Comparison of ENCODE assay signal across 8 cellular contexts in the genomic region with DNA sequence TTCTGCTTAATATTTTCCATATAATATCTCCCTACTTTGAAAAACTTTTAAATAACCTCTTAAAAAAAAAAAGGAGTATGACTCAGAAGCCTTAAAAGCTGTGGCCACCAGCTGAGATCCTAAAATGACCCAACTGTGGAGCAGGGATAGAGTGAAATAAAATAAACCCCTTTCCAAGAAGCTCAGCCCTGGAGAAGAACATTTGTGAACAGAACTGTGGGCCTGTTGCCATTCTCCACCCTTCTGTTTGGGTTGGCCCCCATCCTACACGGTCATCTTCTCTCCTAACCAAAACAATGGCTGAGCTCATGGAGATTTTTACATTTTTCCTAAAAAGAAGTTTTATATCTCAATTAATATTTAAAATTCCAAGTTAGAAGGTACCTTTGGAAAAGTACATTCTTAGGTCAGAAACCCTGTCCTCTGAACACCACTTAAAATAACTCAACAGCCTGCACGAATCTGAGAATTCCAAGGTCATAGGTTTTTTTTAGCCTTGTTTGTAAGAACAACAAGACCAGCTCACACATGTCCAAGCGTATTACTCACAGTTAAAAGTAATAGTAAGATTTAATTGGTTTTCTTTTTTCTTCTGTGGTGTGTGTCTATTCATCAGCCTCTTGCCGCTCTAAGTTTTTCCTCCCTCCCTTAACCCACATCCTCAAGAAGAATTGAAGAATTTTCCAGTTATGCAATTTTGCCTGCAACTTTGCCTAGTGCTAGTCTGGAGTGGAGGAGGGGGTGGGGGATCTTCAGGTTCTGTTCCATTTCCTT.
DNase-seq lines count a peak whose midpoint lies in the region; ATAC-seq and TF ChIP-seq lines count a peak whose summit lies in the region.

No MANE protein-coding gene starts in this region.

- H3K4me1 ChIP-seq in OCI-LY3 (ENCODE audit: low read length) = peaks cover 12% of the 10 kb centered on the region
- H3K4me1 ChIP-seq in esophagus muscularis mucosa = peaks cover 42 to 85% (median 74%) of the 10 kb centered on the region in 4 donors
- peaks cover 38% of the 10 kb centered on the region for H3K4me1 ChIP-seq in muscle layer of colon (ENCODE audit: insufficient read depth, low read length)

- peak overlapping the region; percentile 73 for H3K4me2 ChIP-seq in OCI-LY3 (ENCODE audit: low read length)

- no peak overlapping the region for H2AFZ ChIP-seq in OCI-LY3 (ENCODE audit: low read depth, low read length)

- H3K36me3 ChIP-seq in OCI-LY3 (replicated peaks; ENCODE audit: low read depth, low read length) (no peaks in the 10 kb centered on the region), esophagus muscularis mucosa (no peaks in the 10 kb centered on the region), muscle layer of colon (ENCODE audit: insufficient read depth, low read length) (no peaks in the 10 kb centered on the region)

- H3K27ac ChIP-seq in OCI-LY3 (ENCODE audit: low read length) (peak overlapping the region; percentile 33; the same call in 1 of the 2 replicates), esophagus muscularis mucosa (replicated peaks in 1 of 4) (peak overlapping the region; percentile 92 to 96 (median 95)), muscle layer of colon (ENCODE audit: low read depth, low read length) (peak overlapping the region; percentile 90)

- no peak for ATAC-seq in GM18519 (IDR thresholded peaks at IDR 0.05; ENCODE audit: low FRiP score, unreplicated experiment)

- H3K27me3 ChIP-seq in OCI-LY3 (ENCODE audit: low read depth, low read length) (no peaks in the 10 kb centered on the region), esophagus muscularis mucosa (no peaks in the 10 kb centered on the region), muscle layer of colon (ENCODE audit: control insufficient read depth in 1 of 2, insufficient read depth in 2 of 2, low read length in 2 of 2) (no peaks in the 10 kb centered on the region)

- TF ChIP-seq EP300 in esophagus muscularis mucosa (IDR thresholded peaks at IDR 0.05) = peak; percentile 73

- intact Hi-C loops in esophagus muscularis mucosa (cut with DNase I) = no loop called here

- WGBS in esophagus muscularis mucosa = 17% methylated on average over 4 of the region's 4 CpGs

- peak overlapping the region; percentile 45; the same call in 1 of the 2 replicates for H3K4me3 ChIP-seq in OCI-LY3 (ENCODE audit: low read length)
- peak overlapping the region in 2 of 4 donors; percentile 8 to 27 for H3K4me3 ChIP-seq in esophagus muscularis mucosa
- H3K4me3 ChIP-seq in muscle layer of colon (ENCODE audit: low read depth in 1 of 2, low read length in 2 of 2) = peak overlapping the region in 1 of 2 donors; percentile 3

- H3K9me3 ChIP-seq in OCI-LY3 (ENCODE audit: insufficient read depth, low read length) (no peaks in the 10 kb centered on the region), esophagus muscularis mucosa (no peaks in the 10 kb centered on the region), muscle layer of colon (ENCODE audit: low read length) (no peaks in the 10 kb centered on the region)

- DNase-seq in A172 (ENCODE audit: low spot score) (peak; percentile 83), esophagus muscularis mucosa (ENCODE audit: extremely low spot score) (peak; percentile 95), GM10266 (ENCODE audit: extremely low spot score) (no peak), NCI-H1694 (lab: John Stamatoyannopoulos, UW) (no peak), DMS53 treated with DMSO at 0.1 percent for 48 hours (lab: John Stamatoyannopoulos, UW; ENCODE audit: unreplicated experiment) (no peak)

- TF ChIP-seq CTCF in OCI-LY3 (IDR thresholded peaks at IDR 0.05; ENCODE audit: low read depth, low read length) (no peak), esophagus muscularis mucosa (IDR thresholded peaks at IDR 0.05) (no peak), GM10266 (IDR thresholded peaks at IDR 0.05; ENCODE audit: control insufficient read depth, insufficient read depth, low read depth, missing control alignments) (no peak)

- peak overlapping the region; percentile 29 for H3K9ac ChIP-seq in OCI-LY3 (ENCODE audit: low read length)
- peak overlapping the region; percentile 10 for H3K9ac ChIP-seq in muscle layer of colon (ENCODE audit: low read length)

- H4K20me1 ChIP-seq in OCI-LY3 (ENCODE audit: insufficient read depth, low read length) = no peaks in the 10 kb centered on the region

- no peak for TF ChIP-seq POLR2A in esophagus muscularis mucosa (IDR thresholded peaks at IDR 0.05; ENCODE audit: low read depth)

- H3K79me2 ChIP-seq in OCI-LY3 (ENCODE audit: low read length) = no peaks in the 10 kb centered on the region

Comparison
In these comparisons a context has a peak if more than half of its experiments do, and no peak if none do; other contexts are left out.
1. DNase-seq: peak in A172 (single experiment) and esophagus muscularis mucosa (single experiment); none in GM10266 (single experiment), NCI-H1694 (single experiment) and DMS53 treated with DMSO at 0.1 percent for 48 hours (single experiment).
2. H3K27ac ChIP-seq: peak in every context shown above with its lines; median percentile 95 in esophagus muscularis mucosa; 90 in muscle layer of colon; 33 in OCI-LY3.